ENCODE assay signal across 10 cellular contexts in the genomic region with DNA sequence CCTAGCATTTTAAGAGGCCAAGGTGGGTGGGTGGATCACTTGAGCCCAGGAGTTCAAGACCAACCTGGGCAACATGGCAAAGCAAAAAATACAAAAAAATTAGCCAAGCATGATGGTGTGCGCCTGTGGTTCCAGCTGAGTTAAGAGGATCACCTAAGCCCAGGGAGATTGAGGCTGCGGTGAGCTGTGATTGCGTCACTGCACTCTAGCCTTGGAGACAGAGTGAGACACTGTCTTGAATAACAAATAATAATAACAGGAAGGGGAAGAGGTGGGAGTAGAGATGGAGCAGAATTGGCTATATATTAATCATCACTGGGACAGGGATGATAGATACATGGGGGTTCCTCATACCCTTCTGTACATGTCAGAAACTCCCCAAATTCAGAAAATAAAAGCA. TPM values are rescaled to one million over a fixed set of nuclear protein-coding genes. Genes with fewer than 3 reads are reported as not detected.
DNase-seq lines count a peak whose midpoint lies in the region; ATAC-seq and TF ChIP-seq lines count a peak whose summit lies in the region.
"Had no signal": no experiment of that assay in that cellular context is flagged by ENCODE, and none has a peak within 500 bp of the region (broad histone marks: within the 10 kb centered on the region; RNA-seq: fewer than 3 reads in every experiment).

No MANE protein-coding gene starts in this region.

- H3K4me1 Mint-ChIP-seq in activated CD8-positive, alpha-beta T cell treated with anti-CD3 and anti-CD28 coated beads for 36 hours (ENCODE audit: low read depth): peaks cover 14% of the 10 kb centered on the region
- peaks cover 3% of the 10 kb centered on the region for H3K4me1 Mint-ChIP-seq in activated CD8-positive, alpha-beta T cell treated with anti-CD3 and anti-CD28 coated beads, Interleukin-2, amount 10 ng/mL, durations not matched to agents 7 days and 5 days (ENCODE audit: low read depth)
- H3K4me1 Mint-ChIP-seq in activated CD4-positive, alpha-beta T cell treated with anti-CD3 and anti-CD28 coated beads, Interleukin-2, amount 10 ng/mL, durations not matched to agents 7 days and 5 days: peaks cover 15% of the 10 kb centered on the region
- H3K4me1 Mint-ChIP-seq in effector memory CD8-positive, alpha-beta T cell (ENCODE audit: low read depth in 2 of 2): peaks cover 6 to 11% of the 10 kb centered on the region in 2 donors

- H3K27ac Mint-ChIP-seq in activated CD8-positive, alpha-beta T cell treated with anti-CD3 and anti-CD28 coated beads for 36 hours: peak overlapping the region; percentile 8
- H3K27ac Mint-ChIP-seq in activated CD8-positive, alpha-beta T cell treated with anti-CD3 and anti-CD28 coated beads, Interleukin-2, amount 10 ng/mL, durations not matched to agents 7 days and 5 days: no peak overlapping the region
- H3K27ac Mint-ChIP-seq in activated CD4-positive, alpha-beta T cell treated with anti-CD3 and anti-CD28 coated beads, Interleukin-2, amount 10 ng/mL, durations not matched to agents 7 days and 5 days: no peak overlapping the region
- H3K27ac Mint-ChIP-seq in effector memory CD8-positive, alpha-beta T cell: peak overlapping the region; percentile 79 to 83

- H3K27me3 Mint-ChIP-seq in activated CD8-positive, alpha-beta T cell treated with anti-CD3 and anti-CD28 coated beads for 36 hours: no peaks in the 10 kb centered on the region
- no peaks in the 10 kb centered on the region for H3K27me3 Mint-ChIP-seq in activated CD8-positive, alpha-beta T cell treated with anti-CD3 and anti-CD28 coated beads, Interleukin-2, amount 10 ng/mL, durations not matched to agents 7 days and 5 days (ENCODE audit: low read depth)
- H3K27me3 Mint-ChIP-seq in activated CD4-positive, alpha-beta T cell treated with anti-CD3 and anti-CD28 coated beads, Interleukin-2, amount 10 ng/mL, durations not matched to agents 7 days and 5 days: no peaks in the 10 kb centered on the region
- no peaks in the 10 kb centered on the region for H3K27me3 Mint-ChIP-seq in effector memory CD8-positive, alpha-beta T cell

- intact Hi-C loops in activated CD8-positive, alpha-beta T cell treated with anti-CD3 and anti-CD28 coated beads for 36 hours (cut with micrococcal nuclease): no loop called here

- no peak overlapping the region for H3K4me3 Mint-ChIP-seq in activated CD8-positive, alpha-beta T cell treated with anti-CD3 and anti-CD28 coated beads for 36 hours
- H3K4me3 Mint-ChIP-seq in activated CD8-positive, alpha-beta T cell treated with anti-CD3 and anti-CD28 coated beads, Interleukin-2, amount 10 ng/mL, durations not matched to agents 7 days and 5 days: no peak overlapping the region
- no peak overlapping the region for H3K4me3 Mint-ChIP-seq in activated CD4-positive, alpha-beta T cell treated with anti-CD3 and anti-CD28 coated beads, Interleukin-2, amount 10 ng/mL, durations not matched to agents 7 days and 5 days
- no peak overlapping the region for H3K4me3 Mint-ChIP-seq in effector memory CD8-positive, alpha-beta T cell
- H3K4me3 Mint-ChIP-seq: natural killer cell had no signal

- POLR2A ChIA-PET in activated CD8-positive, alpha-beta T cell treated with anti-CD3 and anti-CD28 coated beads for 36 hours (lab: Charles Lee): no interaction called here
- POLR2A ChIA-PET in activated CD8-positive, alpha-beta T cell treated with anti-CD3 and anti-CD28 coated beads, Interleukin-2, amount 10 ng/mL, durations not matched to agents 7 days and 5 days (lab: Charles Lee): interaction anchor here (1.6 kb wide), 1 partner anchor 34 kb away, joined by 5 read pairs; a partner anchor contains a TSS
- POLR2A ChIA-PET in activated CD4-positive, alpha-beta T cell treated with anti-CD3 and anti-CD28 coated beads, Interleukin-2, amount 10 ng/mL, durations not matched to agents 7 days and 5 days (lab: Charles Lee): no interaction called here

- peaks cover 34% of the 10 kb centered on the region for H3K36me3 Mint-ChIP-seq in activated CD8-positive, alpha-beta T cell treated with anti-CD3 and anti-CD28 coated beads for 36 hours (ENCODE audit: low read depth)
- peaks cover 48% of the 10 kb centered on the region for H3K36me3 Mint-ChIP-seq in activated CD8-positive, alpha-beta T cell treated with anti-CD3 and anti-CD28 coated beads, Interleukin-2, amount 10 ng/mL, durations not matched to agents 7 days and 5 days (ENCODE audit: low read depth)
- peaks cover 51% of the 10 kb centered on the region for H3K36me3 Mint-ChIP-seq in activated CD4-positive, alpha-beta T cell treated with anti-CD3 and anti-CD28 coated beads, Interleukin-2, amount 10 ng/mL, durations not matched to agents 7 days and 5 days (ENCODE audit: low read depth)
- peaks cover 62% of the 10 kb centered on the region for H3K36me3 Mint-ChIP-seq in effector memory CD8-positive, alpha-beta T cell (ENCODE audit: insufficient read depth)
- H3K36me3 Mint-ChIP-seq: natural killer cell had no signal

- CTCF ChIA-PET in activated CD8-positive, alpha-beta T cell treated with anti-CD3 and anti-CD28 coated beads for 36 hours (lab: Charles Lee): interaction anchor here (1.3 kb wide), 1 partner anchor 83 kb away, joined by 3 read pairs; no protein-coding TSS in a partner anchor
- CTCF ChIA-PET in activated CD8-positive, alpha-beta T cell treated with anti-CD3 and anti-CD28 coated beads, Interleukin-2, amount 10 ng/mL, durations not matched to agents 7 days and 5 days (lab: Charles Lee): interaction anchor here (2.0 kb wide), 1 partner anchor 26 kb away, joined by 5 read pairs; no protein-coding TSS in a partner anchor
- CTCF ChIA-PET in activated CD4-positive, alpha-beta T cell treated with anti-CD3 and anti-CD28 coated beads, Interleukin-2, amount 10 ng/mL, durations not matched to agents 7 days and 5 days (lab: Charles Lee): interaction anchor here (1.0 to 1.6 kb wide), 4 partner anchors 12 to 32 kb away, joined by 3 to 4 read pairs (median 4); no protein-coding TSS in a partner anchor

- ATAC-seq in activated CD8-positive, alpha-beta T cell treated with anti-CD3 and anti-CD28 coated beads for 36 hours: peak; percentile 47
- ATAC-seq in activated CD8-positive, alpha-beta T cell treated with anti-CD3 and anti-CD28 coated beads, Interleukin-2, amount 10 ng/mL, durations not matched to agents 7 days and 5 days: no peak
- ATAC-seq in effector memory CD8-positive, alpha-beta T cell (replicated peaks): peak; percentile 64
- ATAC-seq in HG03565 (IDR thresholded peaks at IDR 0.05; ENCODE audit: unreplicated experiment): no peak
- ATAC-seq: natural killer cell had no signal

- no peak for TF ChIP-seq CTCF in activated CD8-positive, alpha-beta T cell treated with anti-CD3 and anti-CD28 coated beads for 36 hours (IDR thresholded peaks at IDR 0.05)

- DNase-seq in activated CD8-positive, alpha-beta T cell treated with anti-CD3 and anti-CD28 coated beads for 36 hours: peak; percentile 30
- DNase-seq in activated CD8-positive, alpha-beta T cell treated with anti-CD3 and anti-CD28 coated beads, Interleukin-2, amount 10 ng/mL, durations not matched to agents 7 days and 5 days: no peak
- peak; percentile 12 for DNase-seq in activated CD4-positive, alpha-beta T cell treated with anti-CD3 and anti-CD28 coated beads, Interleukin-2, amount 10 ng/mL, durations not matched to agents 7 days and 5 days
- DNase-seq in effector memory CD8-positive, alpha-beta T cell: no peak
- peak in 2 of 3 experiments; percentile 35 to 41 for DNase-seq in stimulated activated CD4-positive, alpha-beta T cell treated with anti-CD3 and anti-CD28 coated beads, TNF-alpha, amount 100 ng/mL, for 24 hours (ENCODE audit: low read depth in 3 of 3)
- DNase-seq in NCI-H1417 treated with DMSO at 0.1 percent for 48 hours (lab: John Stamatoyannopoulos, UW) (no peak), islet precursor cell (no peak)
- DNase-seq: natural killer cell, OCI-M1 had no signal

- H3K9me3 Mint-ChIP-seq in activated CD8-positive, alpha-beta T cell treated with anti-CD3 and anti-CD28 coated beads for 36 hours: no peaks in the 10 kb centered on the region
- H3K9me3 Mint-ChIP-seq in activated CD8-positive, alpha-beta T cell treated with anti-CD3 and anti-CD28 coated beads, Interleukin-2, amount 10 ng/mL, durations not matched to agents 7 days and 5 days (ENCODE audit: insufficient read depth): no peaks in the 10 kb centered on the region
- no peaks in the 10 kb centered on the region for H3K9me3 Mint-ChIP-seq in activated CD4-positive, alpha-beta T cell treated with anti-CD3 and anti-CD28 coated beads, Interleukin-2, amount 10 ng/mL, durations not matched to agents 7 days and 5 days
- no peaks in the 10 kb centered on the region for H3K9me3 Mint-ChIP-seq in effector memory CD8-positive, alpha-beta T cell
- H3K9me3 Mint-ChIP-seq: natural killer cell had no signal

RNA-seq across cellular contexts. Expression of a gene that starts 23.8 kb away (rescaled TPM):
- 1 to 10 TPM; 1.7 to 2.7 TPM for total RNA-seq in activated CD8-positive, alpha-beta T cell treated with anti-CD3 and anti-CD28 coated beads for 36 hours
- total RNA-seq in activated CD8-positive, alpha-beta T cell treated with anti-CD3 and anti-CD28 coated beads, Interleukin-2, amount 10 ng/mL, durations not matched to agents 7 days and 5 days: 1 to 10 TPM; 3.3 to 4.1 TPM
- total RNA-seq in activated CD4-positive, alpha-beta T cell treated with anti-CD3 and anti-CD28 coated beads, Interleukin-2, amount 10 ng/mL, durations not matched to agents 7 days and 5 days: 1 to 10 TPM; 2.8 to 3.8 TPM

RNA-seq across cellular contexts. Expression of a gene that starts 27.7 kb away (rescaled TPM):
- 10 to 100 TPM; 12.4 to 12.5 TPM for total RNA-seq in activated CD8-positive, alpha-beta T cell treated with anti-CD3 and anti-CD28 coated beads for 36 hours
- 10 to 100 TPM; 22.1 to 23.8 TPM for total RNA-seq in activated CD8-positive, alpha-beta T cell treated with anti-CD3 and anti-CD28 coated beads, Interleukin-2, amount 10 ng/mL, durations not matched to agents 7 days and 5 days
- 10 to 100 TPM; 22.1 to 23.8 TPM for total RNA-seq in activated CD4-positive, alpha-beta T cell treated with anti-CD3 and anti-CD28 coated beads, Interleukin-2, amount 10 ng/mL, durations not matched to agents 7 days and 5 days

RNA-seq across cellular contexts. Expression of a gene that starts 34.1 kb away (rescaled TPM):
- 10 to 100 TPM; 82.3 to 87.8 TPM for total RNA-seq in activated CD8-positive, alpha-beta T cell treated with anti-CD3 and anti-CD28 coated beads for 36 hours
- 100 to 1,000 TPM; 117 to 119 TPM for total RNA-seq in activated CD8-positive, alpha-beta T cell treated with anti-CD3 and anti-CD28 coated beads, Interleukin-2, amount 10 ng/mL, durations not matched to agents 7 days and 5 days
- total RNA-seq in activated CD4-positive, alpha-beta T cell treated with anti-CD3 and anti-CD28 coated beads, Interleukin-2, amount 10 ng/mL, durations not matched to agents 7 days and 5 days: 100 to 1,000 TPM; 110 to 119 TPM

Comparison
In these comparisons a context has a peak if more than half of its experiments do, and no peak if none do; other contexts are left out.
1. ATAC-seq: peak in activated CD8-positive, alpha-beta T cell treated with anti-CD3 and anti-CD28 coated beads for 36 hours (single experiment) and effector memory CD8-positive, alpha-beta T cell (single experiment); none in activated CD8-positive, alpha-beta T cell treated with anti-CD3 and anti-CD28 coated beads, Interleukin-2, amount 10 ng/mL, durations not matched to agents 7 days and 5 days (single experiment) and HG03565 (single experiment).
2. DNase-seq: peak in activated CD8-positive, alpha-beta T cell treated with anti-CD3 and anti-CD28 coated beads for 36 hours (single experiment), activated CD4-positive, alpha-beta T cell treated with anti-CD3 and anti-CD28 coated beads, Interleukin-2, amount 10 ng/mL, durations not matched to agents 7 days and 5 days (single experiment) and stimulated activated CD4-positive, alpha-beta T cell treated with anti-CD3 and anti-CD28 coated beads, TNF-alpha, amount 100 ng/mL, for 24 hours (2 of 3); none in activated CD8-positive, alpha-beta T cell treated with anti-CD3 and anti-CD28 coated beads, Interleukin-2, amount 10 ng/mL, durations not matched to agents 7 days and 5 days (single experiment), effector memory CD8-positive, alpha-beta T cell (0 of 3), NCI-H1417 treated with DMSO at 0.1 percent for 48 hours (single experiment) and islet precursor cell (single experiment).
3. H3K27ac Mint-ChIP-seq: peak in activated CD8-positive, alpha-beta T cell treated with anti-CD3 and anti-CD28 coated beads for 36 hours (single experiment) and effector memory CD8-positive, alpha-beta T cell (2 of 2); none in activated CD8-positive, alpha-beta T cell treated with anti-CD3 and anti-CD28 coated beads, Interleukin-2, amount 10 ng/mL, durations not matched to agents 7 days and 5 days (single experiment) and activated CD4-positive, alpha-beta T cell treated with anti-CD3 and anti-CD28 coated beads, Interleukin-2, amount 10 ng/mL, durations not matched to agents 7 days and 5 days (single experiment).